Comparison of ENCODE assay signal across 10 cellular contexts in genomic region chr10:102651455-102652169, GRCh38. TPM values are rescaled to one million over a fixed set of nuclear protein-coding genes. Genes with fewer than 3 reads are reported as not detected.
DNase-seq lines count a peak whose midpoint lies in the region; ATAC-seq and TF ChIP-seq lines count a peak whose summit lies in the region.
"Had no signal": no experiment of that assay in that cellular context is flagged by ENCODE, and none has a peak within 500 bp of the region (broad histone marks: within the 10 kb centered on the region; RNA-seq: fewer than 3 reads in every experiment).

No MANE protein-coding gene starts in this region.

- H3K9me3 ChIP-seq in skeletal muscle tissue (ENCODE audit: control insufficient read depth in 3 of 3, low read length in 3 of 3) (no peaks in the 10 kb centered on the region), tibial artery (no peaks in the 10 kb centered on the region), WERI-Rb-1 (ENCODE audit: severe bottlenecking) (no peaks in the 10 kb centered on the region)

- CTCF ChIA-PET in RWPE1 (lab: Yijun Ruan, JAX) = interaction anchor here (0.6 kb wide), 2 partner anchors 148 to 248 kb away, joined by 3 read pairs; partner anchors contain the start of gene SUFU

- no peak overlapping the region for H3K4me3 ChIP-seq in skeletal muscle tissue (ENCODE audit: low read length in 3 of 3)
- no peak overlapping the region for H3K4me3 ChIP-seq in tibial artery
- no peak overlapping the region for H3K4me3 ChIP-seq in WERI-Rb-1 (ENCODE audit: low read depth, low read length)
- H3K4me3 ChIP-seq in foreskin fibroblast (ENCODE audit: low read depth in 1 of 2, low read length in 2 of 2) = no peak overlapping the region

- DNase-seq in RWPE1 (ENCODE audit: low spot score) = no peak
- DNase-seq in germinal center (ENCODE audit: low spot score) = peak; percentile 41
- no peak for DNase-seq in tibial artery
- DNase-seq in WERI-Rb-1 = no peak
- DNase-seq in foreskin fibroblast = no peak
- DNase-seq in GM10266 (ENCODE audit: extremely low spot score) = no peak
- DNase-seq: NCI-H226; stimulated activated CD4-positive, alpha-beta T cell treated with anti-CD3 and anti-CD28 coated beads, Interleukin-4, amount 100 ng/mL, for 24 hours had no signal

- intact Hi-C loops in tibial artery (cut with DNase I; ENCODE audit: low total_unique reads) = no loop called here

- H3K27me3 ChIP-seq in skeletal muscle tissue (ENCODE audit: control insufficient read depth in 3 of 3, insufficient read depth in 3 of 3, low read length in 3 of 3) (no peaks in the 10 kb centered on the region), tibial artery (no peaks in the 10 kb centered on the region), WERI-Rb-1 (ENCODE audit: insufficient read depth, low read depth, severe bottlenecking) (no peaks in the 10 kb centered on the region)

- H3K27ac ChIP-seq in RWPE1 = peak overlapping the region; percentile 100
- H3K27ac ChIP-seq in skeletal muscle tissue (ENCODE audit: low read depth, low read length) = no peak overlapping the region
- H3K27ac ChIP-seq in tibial artery = peak overlapping the region in 1 of 2 donors; percentile 6
- H3K27ac ChIP-seq in WERI-Rb-1 = no peak overlapping the region

- TF ChIP-seq CTCF in RWPE1 (conservative IDR thresholded peaks at IDR 0.05; ENCODE audit: low read depth) = no peak
- TF ChIP-seq CTCF in tibial artery (IDR thresholded peaks at IDR 0.05) = no peak
- TF ChIP-seq CTCF in WERI-Rb-1 (IDR thresholded peaks at IDR 0.05; ENCODE audit: low read depth, low read length) = no peak
- no peak for TF ChIP-seq CTCF in foreskin fibroblast (IDR thresholded peaks at IDR 0.05; ENCODE audit: low read depth, low read length)
- TF ChIP-seq CTCF in GM10266 (IDR thresholded peaks at IDR 0.05; ENCODE audit: control insufficient read depth, insufficient read depth, low read depth, missing control alignments) = no peak

- peaks cover 42 to 47% (median 44%) of the 10 kb centered on the region in 3 donors for H3K36me3 ChIP-seq in skeletal muscle tissue (ENCODE audit: control insufficient read depth in 3 of 3, insufficient read depth in 3 of 3, low read length in 3 of 3)
- peaks cover 31 to 58% (median 52%) of the 10 kb centered on the region in 3 donors for H3K36me3 ChIP-seq in tibial artery
- H3K36me3 ChIP-seq in WERI-Rb-1 = peaks cover 46% of the 10 kb centered on the region

- H3K9ac ChIP-seq in skeletal muscle tissue (ENCODE audit: low read depth in 1 of 3, low read length in 3 of 3) = peak overlapping the region in 2 of 3 donors; percentile 1 to 45

- H3K4me1 ChIP-seq in skeletal muscle tissue (ENCODE audit: control insufficient read depth in 3 of 3, insufficient read depth in 3 of 3, low read length in 3 of 3) (peaks cover 59 to 70% (median 70%) of the 10 kb centered on the region in 3 donors), tibial artery (peaks cover 0 to 73% (median 54%) of the 10 kb centered on the region in 4 donors)

- ATAC-seq in GM18907 (IDR thresholded peaks at IDR 0.05; ENCODE audit: unreplicated experiment) = peak; percentile 2

- POLR2A ChIA-PET in RWPE1 (lab: Yijun Ruan, JAX; ENCODE audit: low non-redundant PET) = no interaction called here

RNA-seq across cellular contexts. Expression of gene TRIM8, which starts 7.3 kb away (rescaled TPM):
- 44.4 TPM for total RNA-seq in skeletal muscle tissue
